In genomic region chr5:114367029-114367428, GRCh38 we compare ENCODE assay signal across 24 cellular contexts. TPM values are rescaled to one million over a fixed set of nuclear protein-coding genes. Genes with fewer than 3 reads are reported as not detected.
DNase-seq lines count a peak whose midpoint lies in the region; ATAC-seq and TF ChIP-seq lines count a peak whose summit lies in the region.
"Had no signal": no experiment of that assay in that cellular context is flagged by ENCODE, and none has a peak within 500 bp of the region (broad histone marks: within the 10 kb centered on the region; RNA-seq: fewer than 3 reads in every experiment).

No MANE protein-coding gene starts in this region.

- H3F3A ChIP-seq in GM23248 (ENCODE audit: insufficient read depth) = no peaks in the 10 kb centered on the region

- H3K36me3 ChIP-seq in GM23248 (ENCODE audit: low read depth) (no peaks in the 10 kb centered on the region), H7 (replicated peaks; ENCODE audit: control insufficient read depth, insufficient read depth, low read length) (no peaks in the 10 kb centered on the region; the same call in 1 of the 2 replicates)
- H3K36me3 ChIP-seq: pancreas, tibial artery had no signal

- no peaks in the 10 kb centered on the region for H3K9me3 ChIP-seq in GM23248 (ENCODE audit: low read depth)
- H3K9me3 ChIP-seq: pancreas, tibial artery had no signal

- H3K4me3 ChIP-seq in GM23248 (no peak overlapping the region), H7 (ENCODE audit: insufficient read depth, low read depth, low read length) (no peak overlapping the region)
- H3K4me3 ChIP-seq: pancreas, tibial artery had no signal

- no peaks in the 10 kb centered on the region for H3K79me2 ChIP-seq in GM23248 (ENCODE audit: insufficient read depth)

- TF ChIP-seq CTCF in foreskin keratinocyte (conservative IDR thresholded peaks at IDR 0.05) = no peak

- H3K27ac ChIP-seq in GM23248 (no peak overlapping the region), foreskin keratinocyte (no peak overlapping the region)
- H3K27ac ChIP-seq: pancreas, tibial artery had no signal

- H3K4me1 ChIP-seq in GM23248 (ENCODE audit: insufficient read depth) (no peaks in the 10 kb centered on the region), foreskin keratinocyte (no peaks in the 10 kb centered on the region)

- H4K20me1 ChIP-seq in GM23248 (ENCODE audit: insufficient read depth) = no peaks in the 10 kb centered on the region

- no peak overlapping the region for H3K4me2 ChIP-seq in GM23248 (ENCODE audit: unreplicated experiment)

- WGBS in GM23248 (ENCODE audit: low coverage in 1 of 2, low lambda C conversion rate in 2 of 2, missing lambda C conversion rate in 2 of 2), 2 experiments = 17 to 24% methylated on average over 2 of the region's 2 CpGs

- in situ Hi-C loops in GM23248 (cut with MboI) = no loop called here

- H2AFZ ChIP-seq in GM23248 = no peak overlapping the region

- no peak overlapping the region for H3K9ac ChIP-seq in GM23248

- DNase-seq in GM23248 (peak; percentile 20), M059J (ENCODE audit: low read depth) (peak; percentile 21), amniotic epithelial cell (ENCODE audit: low read depth) (peak; percentile 54), foreskin keratinocyte (peak in 1 of 2 donors; percentile 22), NCI-H526 treated with DMSO at 0.1 percent for 48 hours (lab: John Stamatoyannopoulos, UW) (no peak), 8988T (no peak), H7 (no peak)
- DNase-seq: activated CD4-positive, alpha-beta T cell treated with anti-CD3 and anti-CD28 coated beads for 48 hours; activated CD8-positive, alpha-beta memory T cell treated with anti-CD3 and anti-CD28 coated beads, Interleukin-2, amount 50 U/mL, for 48 hours; activated effector memory CD4-positive, alpha-beta T cell treated with Interleukin-2 at 50 U/mL for 16 hours; AML-193; amygdala; endodermal cell; hypothalamus; NCI-H1694; pancreas; RPMI8226; stimulated activated CD4-positive, alpha-beta T cell treated with anti-CD3 and anti-CD28 coated beads, Interleukin-2, amount 100 ng/mL, for 24 hours; stimulated activated naive CD4-positive, alpha-beta T cell treated with Interleukin-2 at 50 U/mL for 16 hours; tibial artery had no signal

- no peaks in the 10 kb centered on the region for H3K9me2 ChIP-seq in GM23248 (ENCODE audit: insufficient read depth)

- peak; percentile 45 for ATAC-seq in foreskin keratinocyte
- no peak for ATAC-seq in GM18511 (IDR thresholded peaks at IDR 0.05; ENCODE audit: unreplicated experiment)
- ATAC-seq: natural killer cell treated with Interleukin-12 subunit alpha and Interleukin-12 subunit beta and Interleukin-15 and Interleukin-18, amount 100 ng/mL, for 72 hours; pancreas had no signal

- H3K27me3 ChIP-seq in GM23248 (replicated peaks; ENCODE audit: insufficient read depth) (peaks cover 28% of the 10 kb centered on the region), foreskin keratinocyte (peaks cover 44% of the 10 kb centered on the region), H7 (ENCODE audit: control insufficient read depth, insufficient read depth, low read length) (peaks cover 18% of the 10 kb centered on the region)
- H3K27me3 ChIP-seq: pancreas had no signal

RNA-seq across cellular contexts. Expression of gene KCNN2, which starts 5.2 kb away (rescaled TPM):
- total RNA-seq in GM23248 (2014; rRNA removed; shearing (Covaris generic)) = not detected in 2 replicates
- polyA plus RNA-seq in GM23248 (2016; fragmentation: Nextera tagmentation; extraction: Ambion mirVana) = not detected in 2 replicates
- 0.15 and 0.74 TPM in 2 replicates for total RNA-seq in M059J (2014; rRNA removed; shearing (Covaris generic))
- total RNA-seq in foreskin keratinocyte = 0.11 and 0.14 TPM in 2 replicates
- 0.06 and 0.11 TPM in 2 replicates for polyA plus RNA-seq in foreskin keratinocyte
- total RNA-seq in H7 (2014; rRNA removed; shearing (Covaris generic)) = 8.2 and 13.7 TPM in 2 replicates
- total RNA-seq: chondrocyte; mesenteric fat pad; natural killer cell treated with Interleukin-12 subunit alpha and Interleukin-12 subunit beta and Interleukin-15 and Interleukin-18, amount 100 ng/mL, for 72 hours had no signal

Comparison
In these comparisons a context has a peak if more than half of its experiments do, and no peak if none do; other contexts are left out.
1. DNase-seq: peak in GM23248 (single experiment), M059J (single experiment) and amniotic epithelial cell (single experiment); none in NCI-H526 treated with DMSO at 0.1 percent for 48 hours (single experiment), 8988T (single experiment) and H7 (single experiment).